Comparison of ENCODE assay signal across 1 cellular context in the genomic region with DNA sequence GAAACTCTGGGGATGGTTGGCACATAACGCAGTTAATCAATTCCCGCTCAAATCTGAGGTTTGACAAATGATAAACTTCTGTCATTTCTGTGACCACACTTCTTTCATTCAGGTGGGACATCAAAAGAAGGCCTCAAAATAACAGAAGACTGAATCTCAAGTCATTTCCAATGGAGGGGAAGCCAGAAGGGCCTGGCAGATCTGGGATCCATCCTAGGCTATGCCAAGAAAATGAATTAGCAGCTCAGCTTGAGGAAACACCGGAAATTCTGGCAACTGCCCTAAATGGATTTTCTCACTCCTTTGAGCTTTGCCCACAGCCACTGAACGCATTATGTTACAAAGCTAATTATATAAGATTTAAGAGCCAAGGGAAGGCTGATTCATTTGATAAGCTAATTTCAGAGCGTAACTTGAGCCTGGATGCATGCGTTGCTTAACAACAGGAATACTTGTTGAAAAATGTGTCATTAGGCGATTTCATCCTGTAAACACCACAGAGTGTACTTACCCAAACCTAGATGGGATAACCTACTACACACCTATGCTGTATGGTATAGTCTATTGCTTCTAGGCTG.
TF ChIP-seq lines count a peak whose summit lies in the region.

No MANE protein-coding gene starts in this region.

TF ChIP-seq in HEK293, 187 proteins besides CTCF, POLR2A, EP300 and RAD21 (continued from another document):
- TF ChIP-seq ZIC2 (tag by site-specific recombination; IDR thresholded peaks at IDR 0.05) (no peak), HOXD13 (CRISPR knock-in tag; IDR thresholded peaks at IDR 0.05; ENCODE audit: borderline replicate concordance) (no peak), ZNF626 (tag by site-specific recombination; IDR thresholded peaks at IDR 0.05) (no peak)
